In genomic region chr3:187531831-187532230, GRCh38 we compare ENCODE assay signal across 27 cellular contexts.
A peak's percentile ranks its signal among the peaks of the same experiment; 100 is the strongest.
DNase-seq lines count a peak whose midpoint lies in the region; ATAC-seq, FAIRE-seq and TF ChIP-seq lines count a peak whose summit lies in the region.
"Had no signal": no experiment of that assay in that cellular context is flagged by ENCODE, and none has a peak within 500 bp of the region (broad histone marks: within the 10 kb centered on the region; RNA-seq: fewer than 3 reads in every experiment).

No MANE protein-coding gene starts in this region.

- POLR2A ChIA-PET in HEK293 (lab: Yijun Ruan, JAX) = no interaction called here
- POLR2A ChIA-PET in K562 (lab: Yijun Ruan, JAX) = no interaction called here

- H3K9me1 ChIP-seq in K562 (ENCODE audit: control insufficient read depth, insufficient read depth, low read length) = no peaks in the 10 kb centered on the region

- H3K9me3 ChIP-seq in GM23248 (ENCODE audit: low read depth) (no peaks in the 10 kb centered on the region), HEK293 (ENCODE audit: control insufficient read depth, insufficient read depth, low read depth, low read length) (no peaks in the 10 kb centered on the region), K562 (replicated peaks; ENCODE audit: control insufficient read depth, insufficient read depth, low read depth, low read length) (no peaks in the 10 kb centered on the region; the same call in 1 of the 2 replicates)
- no peaks in the 10 kb centered on the region for H3K9me3 ChIP-seq in effector memory CD4-positive, alpha-beta T cell (ENCODE audit: control insufficient read depth, low read length)
- H3K9me3 ChIP-seq: BE2C had no signal

- no peak for FAIRE-seq in K562 (lab: Jason Lieb, UNC)
- FAIRE-seq: A204.1, GM12878, GM12892, GM18507 had no signal

- DNase-seq in GM23248 (peak; percentile 9), K562 (ENCODE audit: extremely low read depth in 1 of 4, low spot score in 3 of 4) (no peak), fibroblast of mammary gland (ENCODE audit: low read depth) (peak; percentile 2), RKO (ENCODE audit: low spot score) (no peak)
- DNase-seq in effector memory CD4-positive, alpha-beta T cell = no peak
- DNase-seq: 8988T; ACHN; BE2C; C1 segment of cervical spinal cord; CD4-positive, alpha-beta memory T cell; CD4-positive, CD25-positive, alpha-beta regulatory T cell; CD8-positive, alpha-beta memory T cell; COR-L47; DMS 273 treated with DMSO at 0.1 percent for 48 hours; DMS153; DMS53; DMS79; DND-41; EL; GDM1 had no signal

- WGBS in GM23248 (ENCODE audit: low coverage in 1 of 2, low lambda C conversion rate in 2 of 2, missing lambda C conversion rate in 2 of 2), 2 experiments = 25 to 38% methylated on average over 2 of the region's 2 CpGs
- 0% methylated on average over 2 of the region's 2 CpGs for WGBS in K562 (ENCODE audit: insufficient coverage, low coverage, missing lambda C conversion rate)

- no peaks in the 10 kb centered on the region for H3K79me2 ChIP-seq in GM23248 (ENCODE audit: insufficient read depth)
- no peaks in the 10 kb centered on the region for H3K79me2 ChIP-seq in K562 (ENCODE audit: control insufficient read depth, insufficient read depth, low read length)

- intact Hi-C loops in K562 (cut with micrococcal nuclease) = no loop called here

- TF ChIP-seq POLR2A in K562 (conservative IDR thresholded peaks at IDR 0.05) = no peak

- H4K20me1 ChIP-seq in GM23248 (ENCODE audit: insufficient read depth) = no peaks in the 10 kb centered on the region
- no peaks in the 10 kb centered on the region for H4K20me1 ChIP-seq in K562 (replicated peaks; ENCODE audit: control insufficient read depth, insufficient read depth, low read length)
- H4K20me1 ChIP-seq: BLaER1 had no signal

- no peak overlapping the region for H2AFZ ChIP-seq in GM23248
- H2AFZ ChIP-seq in K562 (ENCODE audit: low read depth, low read length) = no peak overlapping the region

- TF ChIP-seq RAD21 in K562 (CRISPR knock-in tag; conservative IDR thresholded peaks at IDR 0.05 in 1 of 2, IDR thresholded peaks at IDR 0.05 in 1 of 2) = no peak

- in situ Hi-C loops in GM23248 (cut with MboI) (no loop called here), K562 (cut with MboI) (no loop called here)

- H3K27ac ChIP-seq in GM23248 (no peak overlapping the region), HEK293 (ENCODE audit: extremely low read depth, low read depth, low read length) (no peak overlapping the region), K562 (ENCODE audit: extremely low read depth, low read depth, low read length) (no peak overlapping the region)
- no peak overlapping the region for H3K27ac ChIP-seq in effector memory CD4-positive, alpha-beta T cell (ENCODE audit: insufficient read depth, low read length, poor library complexity, severe bottlenecking)
- H3K27ac ChIP-seq: BLaER1 had no signal

- no peak overlapping the region for H3K4me3 ChIP-seq in GM23248
- no peak overlapping the region for H3K4me3 ChIP-seq in HEK293 (ENCODE audit: low read depth, low read length)
- H3K4me3 ChIP-seq in K562 = no peak overlapping the region
- no peak overlapping the region for H3K4me3 ChIP-seq in fibroblast of mammary gland (ENCODE audit: control insufficient read depth, low read depth, low read length)
- no peak overlapping the region for H3K4me3 ChIP-seq in effector memory CD4-positive, alpha-beta T cell (ENCODE audit: insufficient read depth, low read depth, low read length, poor library complexity, severe bottlenecking)
- H3K4me3 ChIP-seq: BLaER1, GM12878 had no signal

- H3K36me3 ChIP-seq in GM23248 (ENCODE audit: low read depth) = no peaks in the 10 kb centered on the region
- no peaks in the 10 kb centered on the region for H3K36me3 ChIP-seq in HEK293 (ENCODE audit: control insufficient read depth in 2 of 2, insufficient read depth in 1 of 2, low read length in 2 of 2)
- no peaks in the 10 kb centered on the region for H3K36me3 ChIP-seq in K562 (ENCODE audit: control insufficient read depth, insufficient read depth, low read length)
- no peaks in the 10 kb centered on the region for H3K36me3 ChIP-seq in effector memory CD4-positive, alpha-beta T cell (ENCODE audit: control insufficient read depth, insufficient read depth, low read length)
- H3K36me3 ChIP-seq: BE2C, BLaER1 had no signal

- no peak for TF ChIP-seq EP300 in K562 (IDR thresholded peaks at IDR 0.05; ENCODE audit: low read length)

- CTCF ChIA-PET in HEK293 (lab: Yijun Ruan, JAX) = interaction anchor here (0.6 to 0.7 kb wide), 2 partner anchors 148 to 310 kb away, joined by 5 to 6 read pairs; no protein-coding TSS in a partner anchor
- CTCF ChIA-PET in K562 (lab: Yijun Ruan, JAX; ENCODE audit: low intra/inter-chr PET ratio) = no interaction called here

- no peak overlapping the region for H3K9ac ChIP-seq in GM23248
- H3K9ac ChIP-seq in K562 (ENCODE audit: insufficient read depth in 1 of 2, low read depth in 2 of 2, low read length in 2 of 2) = no peak overlapping the region
- H3K9ac ChIP-seq: BLaER1 had no signal

- H3K9me2 ChIP-seq in GM23248 (ENCODE audit: insufficient read depth) = no peaks in the 10 kb centered on the region

- no peaks in the 10 kb centered on the region for H3K4me1 ChIP-seq in GM23248 (ENCODE audit: insufficient read depth)
- no peaks in the 10 kb centered on the region for H3K4me1 ChIP-seq in HEK293 (ENCODE audit: control insufficient read depth, insufficient read depth, low read length)
- H3K4me1 ChIP-seq in K562 (replicated peaks in 1 of 2; ENCODE audit: control insufficient read depth in 2 of 2, insufficient read depth in 2 of 2, low read length in 2 of 2) = no peaks in the 10 kb centered on the region
- no peaks in the 10 kb centered on the region for H3K4me1 ChIP-seq in effector memory CD4-positive, alpha-beta T cell (ENCODE audit: control insufficient read depth, insufficient read depth, low read length, poor library complexity, severe bottlenecking)
- H3K4me1 ChIP-seq: BE2C had no signal

- peaks cover 33% of the 10 kb centered on the region for H3K27me3 ChIP-seq in GM23248 (replicated peaks; ENCODE audit: insufficient read depth)
- H3K27me3 ChIP-seq in K562 (ENCODE audit: control insufficient read depth in 2 of 2, insufficient read depth in 2 of 2, low read length in 2 of 2) = peaks cover 5 to 18% of the 10 kb centered on the region in 2 experiments; a peak in 3 of 5 replicates
- H3K27me3 ChIP-seq in effector memory CD4-positive, alpha-beta T cell (replicated peaks; ENCODE audit: control insufficient read depth, insufficient read depth, low read length, poor library complexity, severe bottlenecking) = no peaks in the 10 kb centered on the region
- H3K27me3 ChIP-seq: BE2C, BLaER1 had no signal

- no peak overlapping the region for H3K4me2 ChIP-seq in GM23248 (ENCODE audit: unreplicated experiment)
- H3K4me2 ChIP-seq in K562 (ENCODE audit: insufficient read depth, low read length) = no peak overlapping the region
- H3K4me2 ChIP-seq: BLaER1 had no signal

- ATAC-seq in K562 = no peak
- ATAC-seq in HG03108 (IDR thresholded peaks at IDR 0.05; ENCODE audit: unreplicated experiment) = no peak
- ATAC-seq: GM12878 had no signal

- no peaks in the 10 kb centered on the region for H3F3A ChIP-seq in GM23248 (ENCODE audit: insufficient read depth)

- no TSS peak for BruUV-seq in K562 (replicated peaks; lab: Mats Ljungman, UMichigan)

- TF ChIP-seq CTCF in HEK293 (tag by site-specific recombination; IDR thresholded peaks at IDR 0.05) (no peak), K562 (IDR thresholded peaks at IDR 0.05 in 2 of 3, conservative IDR thresholded peaks at IDR 0.05 in 1 of 3; ENCODE audit: insufficient read depth in 2 of 3, low read depth in 1 of 3, low read length in 3 of 3) (no peak), fibroblast of mammary gland (conservative IDR thresholded peaks at IDR 0.05; ENCODE audit: control insufficient read depth, insufficient read depth, low read depth, low read length) (no peak)

TF ChIP-seq in HEK293, 187 proteins besides CTCF, POLR2A, EP300 and RAD21 (continues in another document):
- TF ChIP-seq ZNF654 (tag by site-specific recombination; IDR thresholded peaks at IDR 0.05; ENCODE audit: low read depth) (no peak), REPIN1 (tag by site-specific recombination; IDR thresholded peaks at IDR 0.05; ENCODE audit: low read depth) (no peak), ZNF10 (tag by site-specific recombination; IDR thresholded peaks at IDR 0.05) (no peak), ZNF311 (tag by site-specific recombination; IDR thresholded peaks at IDR 0.05; ENCODE audit: borderline replicate concordance) (no peak), ATF2 (tag by site-specific recombination; IDR thresholded peaks at IDR 0.05; ENCODE audit: low read depth) (peak; percentile 49; the same call in 1 of the 2 replicates)

Comparison
In these comparisons a context has a peak if more than half of its experiments do, and no peak if none do; other contexts are left out.
1. DNase-seq: peak in GM23248 (single experiment) and fibroblast of mammary gland (single experiment); none in K562 (0 of 4), effector memory CD4-positive, alpha-beta T cell (0 of 3) and RKO (single experiment).